Comparison of ENCODE assay signal across 8 cellular contexts in genomic region chr7:140656548-140657515, GRCh38. TPM values are rescaled to one million over a fixed set of nuclear protein-coding genes. Genes with fewer than 3 reads are reported as not detected.
DNase-seq lines count a peak whose midpoint lies in the region; ATAC-seq, FAIRE-seq and TF ChIP-seq lines count a peak whose summit lies in the region.

No MANE protein-coding gene starts in this region.

- H3K27me3 Mint-ChIP-seq in CD8-positive, alpha-beta memory T cell: peaks cover 9 to 10% of the 10 kb centered on the region in 2 donors
- H3K27me3 Mint-ChIP-seq in T-helper 17 cell: peaks cover 49% of the 10 kb centered on the region

- intact Hi-C loops in pancreas (cut with DNase I): no loop called here

- no peak for FAIRE-seq in pancreas (lab: Jason Lieb, UNC)

- no peaks in the 10 kb centered on the region for H3K9me3 ChIP-seq in CD8-positive, alpha-beta memory T cell (ENCODE audit: low read length)
- no peaks in the 10 kb centered on the region for H3K9me3 ChIP-seq in T-helper 17 cell (ENCODE audit: control insufficient read depth, low read length, poor library complexity, severe bottlenecking)
- no peaks in the 10 kb centered on the region for H3K9me3 ChIP-seq in pancreas

- H3K9me3 Mint-ChIP-seq in CD8-positive, alpha-beta memory T cell: no peaks in the 10 kb centered on the region

- 39% methylated on average over 11 of the region's 11 CpGs for WGBS in pancreas, 2 donors

- H3K27ac Mint-ChIP-seq in CD8-positive, alpha-beta memory T cell: peak overlapping the region; percentile 2 to 97 (median 87)
- no peak overlapping the region for H3K27ac Mint-ChIP-seq in T-helper 17 cell

- H3K4me1 ChIP-seq in CD8-positive, alpha-beta memory T cell (ENCODE audit: insufficient read depth, low read length): peaks cover 18% of the 10 kb centered on the region
- H3K4me1 ChIP-seq in pancreas: peaks cover 0 to 16% (median 5%) of the 10 kb centered on the region in 3 donors

- no peak overlapping the region for H3K27ac ChIP-seq in CD8-positive, alpha-beta memory T cell (ENCODE audit: low read depth, low read length)
- peak overlapping the region; percentile 43 to 64 (median 53) for H3K27ac ChIP-seq in pancreas

- H3K4me3 Mint-ChIP-seq in CD8-positive, alpha-beta memory T cell: peak overlapping the region; percentile 32 to 96 (median 87)
- peak overlapping the region; percentile 71 for H3K4me3 Mint-ChIP-seq in T-helper 17 cell

- CTCF ChIA-PET in CD8-positive, alpha-beta memory T cell (lab: Charles Lee): interaction anchor here (0.9 to 1.0 kb wide), 2 partner anchors 15 to 139 kb away, joined by 3 read pairs; no protein-coding TSS in a partner anchor

- ATAC-seq in GM19351 (IDR thresholded peaks at IDR 0.05; ENCODE audit: unreplicated experiment) (peak; percentile 97), HG03432 (IDR thresholded peaks at IDR 0.05; ENCODE audit: unreplicated experiment) (peak; percentile 91), T-helper 17 cell (peak; percentile 69), esophagus mucosa (peak; percentile 91), pancreas (peak; percentile 85 to 93 (median 92))

- POLR2A ChIA-PET in CD8-positive, alpha-beta memory T cell (lab: Charles Lee): no interaction called here

- peaks cover 15 to 26% (median 19%) of the 10 kb centered on the region in 3 donors for H3K4me1 Mint-ChIP-seq in CD8-positive, alpha-beta memory T cell
- H3K4me1 Mint-ChIP-seq in T-helper 17 cell: peaks cover 24% of the 10 kb centered on the region

- H3K36me3 ChIP-seq in CD8-positive, alpha-beta memory T cell (ENCODE audit: insufficient read depth, low read length): no peaks in the 10 kb centered on the region
- H3K36me3 ChIP-seq in pancreas: no peaks in the 10 kb centered on the region
- no peaks in the 10 kb centered on the region for H3K36me3 ChIP-seq in H7 (replicated peaks; ENCODE audit: control insufficient read depth, insufficient read depth, low read length)

- peak in 3 of 5 donors; percentile 5 to 30 (median 18) for DNase-seq in CD8-positive, alpha-beta memory T cell
- no peak for DNase-seq in T-helper 17 cell
- peak in 5 of 6 donors; percentile 41 to 80 (median 64) for DNase-seq in pancreas
- DNase-seq in H7: no peak
- DNase-seq in cerebellum (ENCODE audit: low spot score): no peak

- no peaks in the 10 kb centered on the region for H3K36me3 Mint-ChIP-seq in CD8-positive, alpha-beta memory T cell
- H3K36me3 Mint-ChIP-seq in T-helper 17 cell (ENCODE audit: low read depth): peaks cover 9% of the 10 kb centered on the region

- H3K4me3 ChIP-seq in CD8-positive, alpha-beta memory T cell (ENCODE audit: low read length): peak overlapping the region; percentile 55
- peak overlapping the region in 2 of 4 donors; percentile 20 to 32 for H3K4me3 ChIP-seq in pancreas
- no peak overlapping the region for H3K4me3 ChIP-seq in H7 (ENCODE audit: insufficient read depth, low read depth, low read length)

- H3K27me3 ChIP-seq in CD8-positive, alpha-beta memory T cell (ENCODE audit: insufficient read depth, low read length, poor library complexity, severe bottlenecking): no peaks in the 10 kb centered on the region
- H3K27me3 ChIP-seq in pancreas: no peaks in the 10 kb centered on the region
- H3K27me3 ChIP-seq in H7 (ENCODE audit: control insufficient read depth, insufficient read depth, low read length): no peaks in the 10 kb centered on the region

- no peak for TF ChIP-seq CTCF in pancreas (IDR thresholded peaks at IDR 0.05)

RNA-seq across cellular contexts. Expression of gene ADCK2, which starts 15.9 kb away (rescaled TPM):
- total RNA-seq in CD8-positive, alpha-beta memory T cell: 10 to 100 TPM; 34.2 to 34.5 TPM
- 32.5 TPM for polyA plus RNA-seq in CD8-positive, alpha-beta memory T cell
- total RNA-seq in T-helper 17 cell (10 to 100 TPM; 12.7 to 17.9 TPM), esophagus mucosa (20.2 TPM), pancreas (10 to 100 TPM in 3 of 6 donors, 1 to 10 TPM in 3; 6.5 to 13.3 (median 9.6) TPM), cerebellum (15.0 TPM)
- polyA plus RNA-seq in pancreas: 1 to 10 TPM; 7.0 to 8.8 TPM
- total RNA-seq in H7 (2014; rRNA removed; shearing (Covaris generic)): 16.0 and 17.3 TPM in 2 replicates

RNA-seq across cellular contexts. Expression of gene DENND2A, which starts 16.2 kb away (rescaled TPM):
- not detected for total RNA-seq in CD8-positive, alpha-beta memory T cell
- not detected for polyA plus RNA-seq in CD8-positive, alpha-beta memory T cell
- total RNA-seq in T-helper 17 cell (not detected), esophagus mucosa (1.0 TPM), pancreas (1 to 10 TPM; 1.1 to 2.2 (median 1.6) TPM), cerebellum (31.7 TPM)
- 1 to 10 TPM; 3.1 to 5.0 TPM for polyA plus RNA-seq in pancreas
- total RNA-seq in H7 (2014; rRNA removed; shearing (Covaris generic)): 10.1 and 11.9 TPM in 2 replicates

RNA-seq across cellular contexts. Expression of gene NDUFB2, which starts 39.7 kb away (rescaled TPM):
- total RNA-seq in CD8-positive, alpha-beta memory T cell: 100 to 1,000 TPM; 209 to 231 TPM
- polyA plus RNA-seq in CD8-positive, alpha-beta memory T cell: 464 TPM
- 100 to 1,000 TPM in 1 of 2 donors, 10 to 100 TPM in 1; 92.5 to 109 TPM for total RNA-seq in T-helper 17 cell
- 181 TPM for total RNA-seq in esophagus mucosa
- total RNA-seq in pancreas: 10 to 100 TPM; 47.6 to 92.3 (median 64.0) TPM
- 100 to 1,000 TPM in 1 of 2 donors, 10 to 100 TPM in 1; 99.5 to 198 TPM for polyA plus RNA-seq in pancreas
- 124 and 196 TPM in 2 replicates for total RNA-seq in H7 (2014; rRNA removed; shearing (Covaris generic))
- total RNA-seq in cerebellum: 50.7 TPM

Comparison
In these comparisons a context has a peak if more than half of its experiments do, and no peak if none do; other contexts are left out.
1. DNase-seq: peak in CD8-positive, alpha-beta memory T cell (3 of 5) and pancreas (5 of 6); none in T-helper 17 cell (0 of 3), H7 (single experiment) and cerebellum (single experiment).
2. Peak in every context shown above with its lines, with median percentiles within 50 percentile points of each other: ATAC-seq.